ENCODE assay signal across 9 cellular contexts in genomic region chr7:94374231-94374630, GRCh38. TPM values are rescaled to one million over a fixed set of nuclear protein-coding genes. Genes with fewer than 3 reads are reported as not detected.
DNase-seq lines count a peak whose midpoint lies in the region; ATAC-seq, FAIRE-seq and TF ChIP-seq lines count a peak whose summit lies in the region.
"Had no signal": no experiment of that assay in that cellular context is flagged by ENCODE, and none has a peak within 500 bp of the region (broad histone marks: within the 10 kb centered on the region; RNA-seq: fewer than 3 reads in every experiment).

No MANE protein-coding gene starts in this region.

- peak overlapping the region; percentile 90 for H3K4ac ChIP-seq in IMR-90 (ENCODE audit: low read depth, low read length)

- WGBS in IMR-90 (ENCODE audit: extremely low coverage in 2 of 2, insufficient read length in 1 of 2), 2 experiments = no CpG with 5 or more reads among the region's 2 CpGs
- 16 to 20% methylated on average over 2 of the region's 2 CpGs for WGBS in lower leg skin, 2 donors

- H2AK5ac ChIP-seq in IMR-90 (ENCODE audit: low read depth, low read length) = peak overlapping the region; percentile 80; the same call in 1 of the 2 replicates

- CTCF ChIA-PET in IMR-90 (lab: Yijun Ruan, JAX) = interaction anchor here (1.1 to 3.2 kb wide), 2 partner anchors 20 to 78 kb away, joined by 3 to 19 read pairs; partner anchors contain the start of gene COL1A2

- peak overlapping the region; percentile 90 for H3K4me2 ChIP-seq in IMR-90 (ENCODE audit: low read depth, low read length)

- peak overlapping the region; percentile 81 to 99 for H4K8ac ChIP-seq in IMR-90 (ENCODE audit: low read depth in 2 of 2, low read length in 2 of 2)

- H3K27ac ChIP-seq in IMR-90 (ENCODE audit: insufficient read depth, low read length) (peak overlapping the region; percentile 100), tibial artery (peak overlapping the region; percentile 78 to 84)

- peak overlapping the region; percentile 90 for H2AK9ac ChIP-seq in IMR-90 (replicated peaks; ENCODE audit: low read depth, low read length, poor library complexity)

- peak; percentile 85 for ATAC-seq in IMR-90 (ENCODE audit: low read depth)

- H3K14ac ChIP-seq in IMR-90 (replicated peaks; ENCODE audit: low read depth, low read length) = peak overlapping the region; percentile 99

- dilution Hi-C loops in IMR-90 (cut with HindIII; ENCODE audit: low sequenced_read_pairs, unreplicated experiment) = no loop called here

- H3K9me3 ChIP-seq in IMR-90 (ENCODE audit: control insufficient read depth, insufficient read depth, low read length) (no peaks in the 10 kb centered on the region), tibial artery (no peaks in the 10 kb centered on the region)

- peaks cover 13% of the 10 kb centered on the region for H3K4me1 ChIP-seq in IMR-90 (ENCODE audit: control insufficient read depth, insufficient read depth, low read length)
- H3K4me1 ChIP-seq in tibial artery = peaks cover 0 to 49% (median 27%) of the 10 kb centered on the region in 4 donors

- TF ChIP-seq POLR2A in IMR-90 (IDR thresholded peaks at IDR 0.05; ENCODE audit: low read depth, low read length) (peak; percentile 90), lower leg skin (IDR thresholded peaks at IDR 0.05) (no peak)

- H4K91ac ChIP-seq in IMR-90 (ENCODE audit: insufficient read depth, low read depth, low read length) = peak overlapping the region; percentile 99

- peak overlapping the region; percentile 92 for H3K9ac ChIP-seq in IMR-90 (ENCODE audit: low read depth, low read length)

- peak overlapping the region; percentile 96 for H2BK20ac ChIP-seq in IMR-90 (ENCODE audit: low read depth, low read length)

- H3K4me3 ChIP-seq in IMR-90 (ENCODE audit: insufficient read depth, low read depth, low read length) (peak overlapping the region; percentile 41; the same call in 1 of the 2 replicates), lower leg skin (ENCODE audit: low read depth, poor library complexity, severe bottlenecking) (no peak overlapping the region), tibial artery (peak overlapping the region; percentile 20 to 27)

- POLR2A ChIA-PET in IMR-90 (lab: Charles Lee; ENCODE audit: unreplicated experiment) = interaction anchor here (0.7 to 5.0 kb wide), 10 partner anchors 8 to 77 kb away, joined by 3 to 79 read pairs (median 12); partner anchors contain the start of gene COL1A2

- H2BK120ac ChIP-seq in IMR-90 (ENCODE audit: low read depth, low read length) = peak overlapping the region; percentile 95

- H3K79me1 ChIP-seq in IMR-90 (ENCODE audit: low read depth in 1 of 2, low read length in 2 of 2) = peaks cover 16 to 30% of the 10 kb centered on the region in 2 experiments; a peak in 3 of 4 replicates

- intact Hi-C loops in IMR-90 (cut with micrococcal nuclease) (loop anchor here (1.0 to 2.0 kb wide), 3 partner anchors 25 to 77 kb away; no protein-coding TSS in a partner anchor), lower leg skin (cut with DNase I; ENCODE audit: low total_unique reads) (no loop called here), tibial artery (cut with DNase I; ENCODE audit: low total_unique reads) (loop anchor here (2.0 kb wide), 1 partner anchor 21 kb away; the partner anchor contains the start of gene COL1A2)

- no peaks in the 10 kb centered on the region; the same call in 1 of the 2 replicates for H3K9me1 ChIP-seq in IMR-90 (ENCODE audit: insufficient read depth, low read length)

- H3K18ac ChIP-seq in IMR-90 (ENCODE audit: low read depth, low read length) = peak overlapping the region; percentile 97

- H3K36me3 ChIP-seq in IMR-90 (ENCODE audit: control insufficient read depth, insufficient read depth, low read length) (no peaks in the 10 kb centered on the region), tibial artery (no peaks in the 10 kb centered on the region)

- peak; percentile 93 for DNase-seq in IMR-90
- peak; percentile 94 for DNase-seq in dedifferentiated amniotic fluid mesenchymal stem cell (ENCODE audit: extremely low spot score)
- DNase-seq in lower leg skin (ENCODE audit: low spot score in 2 of 2) = peak; percentile 62 to 95
- DNase-seq in tibial artery = peak; percentile 84 to 93
- DNase-seq in stimulated activated CD4-positive, alpha-beta T cell treated with anti-CD3 and anti-CD28 coated beads, Interleukin-4, amount 100 ng/mL, for 1 hour = no peak
- DNase-seq in frontal cortex (ENCODE audit: low spot score in 2 of 2) = no peak
- DNase-seq in NCI-H526 (lab: John Stamatoyannopoulos, UW) = no peak
- DNase-seq in NCI-H2029 treated with DMSO at 0.1 percent for 48 hours (lab: John Stamatoyannopoulos, UW) = no peak
- DNase-seq: activated naive CD4-positive, alpha-beta T cell had no signal

- H2BK15ac ChIP-seq in IMR-90 (ENCODE audit: low read depth, low read length) = peak overlapping the region; percentile 92

- H2AFZ ChIP-seq in IMR-90 (replicated peaks; ENCODE audit: low read length, poor library complexity) = no peak overlapping the region

- in situ Hi-C loops in IMR-90 (cut with MboI; ENCODE audit: low sequenced_read_pairs) = no loop called here

- peak overlapping the region; percentile 96 for H3K23ac ChIP-seq in IMR-90 (ENCODE audit: low read depth, low read length)

- peak; percentile 49 for TF ChIP-seq RAD21 in IMR-90 (IDR thresholded peaks at IDR 0.05; ENCODE audit: low read length)

- peak overlapping the region; percentile 100 for H3K56ac ChIP-seq in IMR-90 (ENCODE audit: extremely low read depth, insufficient read depth, low read length)

- no peak; the same call in 1 of the 2 replicates for TF ChIP-seq CTCF in IMR-90 (conservative IDR thresholded peaks at IDR 0.05; ENCODE audit: low read depth, low read length)
- TF ChIP-seq CTCF in lower leg skin (IDR thresholded peaks at IDR 0.05) = no peak
- no peak for TF ChIP-seq CTCF in tibial artery (IDR thresholded peaks at IDR 0.05)

- H3K27me3 ChIP-seq in IMR-90 (ENCODE audit: control insufficient read depth, insufficient read depth, low read length) (no peaks in the 10 kb centered on the region), tibial artery (no peaks in the 10 kb centered on the region)

- H2BK5ac ChIP-seq in IMR-90 (ENCODE audit: low read depth, low read length, poor library complexity, severe bottlenecking) = peak overlapping the region; percentile 100

- no peaks in the 10 kb centered on the region for H4K20me1 ChIP-seq in IMR-90 (ENCODE audit: insufficient read depth, low read length)

- no TSS peak for BruUV-seq in IMR-90 (replicated peaks; lab: Mats Ljungman, UMichigan)

- FAIRE-seq in frontal cortex (lab: Jason Lieb, UNC) = no peak

- H4K5ac ChIP-seq in IMR-90 (ENCODE audit: low read depth, low read length) = peak overlapping the region; percentile 97

TF ChIP-seq in IMR-90, 13 proteins besides CTCF, POLR2A, EP300 and RAD21:
- TF ChIP-seq ELK1 (IDR thresholded peaks at IDR 0.05; ENCODE audit: borderline replicate concordance, low read depth, low read length) = no peak
- peak; percentile 15; the same call in 1 of the 2 replicates for TF ChIP-seq CEBPB (IDR thresholded peaks at IDR 0.05; ENCODE audit: low read depth, low read length)
- peak; percentile 57; the same call in 1 of the 2 replicates for TF ChIP-seq MAZ (IDR thresholded peaks at IDR 0.05; ENCODE audit: borderline replicate concordance, low read depth, low read length)
- TF ChIP-seq SMC3 (IDR thresholded peaks at IDR 0.05; ENCODE audit: low read depth, low read length) = peak; percentile 28; the same call in 1 of the 2 replicates
- peak; percentile 77; the same call in 1 of the 2 replicates for TF ChIP-seq MXI1 (IDR thresholded peaks at IDR 0.05; ENCODE audit: borderline replicate concordance, low read depth, low read length)

RNA-seq across cellular contexts. Expression of gene COL1A2, which starts 20.5 kb away (rescaled TPM):
- total RNA-seq in IMR-90 (2012; rRNA removed) = 1,211 and 1,351 TPM in 2 replicates
- polyA plus RNA-seq in IMR-90 (2012; rRNA removed) = 3,922 and 4,454 TPM in 2 replicates
- polyA plus RNA-seq in IMR-90 (2012; cell fraction: cytosol; rRNA removed) = 4,367 and 7,099 TPM in 2 replicates
- 4,818 and 7,550 TPM in 2 replicates for polyA plus RNA-seq in IMR-90 (2012; cell fraction: nucleus; rRNA removed; ENCODE audit: low replicate concordance)
- 100 to 1,000 TPM in 1 of 4 donors, 10 to 100 TPM in 3; 25.7 to 263 (median 33.6) TPM for total RNA-seq in lower leg skin
- total RNA-seq in frontal cortex = 84.4 TPM

Comparison
In these comparisons a context has a peak if more than half of its experiments do, and no peak if none do; other contexts are left out.
1. DNase-seq: peak in IMR-90 (single experiment), dedifferentiated amniotic fluid mesenchymal stem cell (single experiment), lower leg skin (2 of 2) and tibial artery (2 of 2); none in stimulated activated CD4-positive, alpha-beta T cell treated with anti-CD3 and anti-CD28 coated beads, Interleukin-4, amount 100 ng/mL, for 1 hour (single experiment), frontal cortex (0 of 2), NCI-H526 (0 of 2) and NCI-H2029 treated with DMSO at 0.1 percent for 48 hours (single experiment).